ENCODE assay signal across 1 cellular context in the genomic region with DNA sequence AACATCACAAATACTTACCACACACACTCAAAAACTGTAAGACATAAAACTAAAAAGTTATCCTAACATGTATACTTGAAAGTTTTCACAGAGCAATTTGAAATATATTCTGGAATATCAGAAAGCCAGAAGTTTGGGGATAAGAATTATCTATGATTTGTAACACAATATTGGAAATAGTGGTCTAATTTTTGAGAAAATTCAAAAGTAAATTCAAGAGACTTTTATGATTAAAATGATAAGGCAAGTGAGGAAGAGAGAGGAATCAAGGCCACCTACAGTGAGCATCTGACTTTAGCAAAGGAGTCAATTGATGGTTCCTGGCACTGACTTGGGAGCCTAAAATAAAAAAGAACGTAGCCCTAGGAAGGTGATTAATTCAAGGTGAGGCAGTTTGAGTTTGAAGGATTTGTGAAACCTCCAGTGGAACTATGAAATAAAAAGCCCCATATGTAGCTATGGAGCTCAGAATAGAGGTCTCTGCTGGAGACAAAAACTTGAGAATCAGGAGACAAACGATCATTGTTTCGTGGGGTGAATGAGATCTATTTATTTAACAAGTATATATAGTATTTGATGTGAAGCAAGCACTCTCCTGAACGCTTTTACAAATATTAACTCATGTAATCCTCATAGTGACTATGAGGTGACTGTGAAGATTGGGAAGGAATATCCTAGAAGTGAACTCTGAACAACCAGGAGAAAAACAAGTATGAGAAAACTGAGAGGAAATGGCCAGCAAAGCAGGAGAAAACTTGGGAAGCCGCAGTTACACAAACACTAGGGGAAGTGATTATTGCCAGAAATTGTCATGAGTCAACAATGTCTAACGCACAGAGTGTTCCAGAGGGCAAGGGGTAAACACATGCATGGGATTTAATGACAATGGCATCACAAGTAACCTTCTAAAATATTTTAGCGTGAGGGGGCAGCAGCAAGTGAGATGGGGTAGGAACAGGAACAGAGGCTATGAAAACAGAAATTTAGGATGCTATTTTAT.
TF ChIP-seq lines count a peak whose summit lies in the region.

No MANE protein-coding gene starts in this region.

TF ChIP-seq in HepG2, 621 proteins besides CTCF, POLR2A, EP300 and RAD21 (continued from another document and continues in another):
- TF ChIP-seq EHMT2 (IDR thresholded peaks at IDR 0.05; ENCODE audit: borderline replicate concordance, low read depth, low read length) (no peak; the same call in 1 of the 2 replicates), ZNF564 (CRISPR knock-in tag; IDR thresholded peaks at IDR 0.05) (no peak), FOSL1 (CRISPR knock-in tag; IDR thresholded peaks at IDR 0.05; ENCODE audit: borderline replicate concordance) (peak; percentile 76; the same call in 1 of the 2 replicates), TCF7L2 (IDR thresholded peaks at IDR 0.05; ENCODE audit: low read depth, low read length) (peak; percentile 37; the same call in 1 of the 2 replicates), MEIS1 (CRISPR knock-in tag; IDR thresholded peaks at IDR 0.05; ENCODE audit: borderline replicate concordance) (peak; percentile 78), HOXD1 (CRISPR knock-in tag; IDR thresholded peaks at IDR 0.05) (peak; percentile 98), PAXIP1 (CRISPR knock-in tag; conservative IDR thresholded peaks at IDR 0.05) (peak; percentile 94), ZNF253 (CRISPR knock-in tag; IDR thresholded peaks at IDR 0.05; ENCODE audit: borderline replicate concordance) (no peak), HNF4G (IDR thresholded peaks at IDR 0.05; ENCODE audit: borderline replicate concordance, low read depth, low read length) (peak; percentile 82), HNF4G (CRISPR knock-in tag; IDR thresholded peaks at IDR 0.05; ENCODE audit: borderline replicate concordance, low read depth) (0 out of 2 replicates have a peak, but pooled peaks have one; percentile 63), ZBTB8A (CRISPR knock-in tag; IDR thresholded peaks at IDR 0.05; ENCODE audit: borderline replicate concordance, low read depth) (peak; percentile 90), PRDM4 (CRISPR knock-in tag; IDR thresholded peaks at IDR 0.05; ENCODE audit: borderline replicate concordance) (no peak), ZNF335 (CRISPR knock-in tag; IDR thresholded peaks at IDR 0.05) (peak; percentile 89), FOXK1 (CRISPR knock-in tag; IDR thresholded peaks at IDR 0.05; ENCODE audit: borderline replicate concordance, low read depth) (peak; percentile 95), REST (IDR thresholded peaks at IDR 0.05; ENCODE audit: borderline replicate concordance in 1 of 2, low read depth in 1 of 2, low read length in 2 of 2) (peak in 1 of 2 experiments; percentile 81; a peak in 2 of 4 replicates), ZNF543 (CRISPR knock-in tag; IDR thresholded peaks at IDR 0.05) (peak; percentile 90; the same call in 1 of the 2 replicates), SNRNP70 (IDR thresholded peaks at IDR 0.05; ENCODE audit: low read depth, low read length) (no peak), KMT2A (CRISPR knock-in tag; IDR thresholded peaks at IDR 0.05) (peak; percentile 40; the same call in 1 of the 2 replicates), ZNF44 (CRISPR knock-in tag; IDR thresholded peaks at IDR 0.05) (no peak), ZNF724P (CRISPR knock-in tag; IDR thresholded peaks at IDR 0.05; ENCODE audit: borderline replicate concordance) (0 out of 2 replicates have a peak, but pooled peaks have one; percentile 50), PLRG1 (conservative IDR thresholded peaks at IDR 0.05) (no peak), ZNF468 (CRISPR knock-in tag; IDR thresholded peaks at IDR 0.05) (no peak), ZNF569 (CRISPR knock-in tag; IDR thresholded peaks at IDR 0.05; ENCODE audit: borderline replicate concordance) (no peak; the same call in 1 of the 2 replicates), ZNF780A (CRISPR knock-in tag; IDR thresholded peaks at IDR 0.05) (no peak), NFIB (CRISPR knock-in tag; IDR thresholded peaks at IDR 0.05; ENCODE audit: borderline replicate concordance) (no peak), TFDP1 (CRISPR knock-in tag; IDR thresholded peaks at IDR 0.05; ENCODE audit: borderline replicate concordance) (no peak), ZFP91 (CRISPR knock-in tag; IDR thresholded peaks at IDR 0.05; ENCODE audit: borderline replicate concordance) (no peak; the same call in 1 of the 2 replicates), ZNF766 (CRISPR knock-in tag; IDR thresholded peaks at IDR 0.05; ENCODE audit: borderline replicate concordance) (no peak), ZNF282 (IDR thresholded peaks at IDR 0.05; ENCODE audit: partially characterized antibody) (no peak), IRF2 (CRISPR knock-in tag; IDR thresholded peaks at IDR 0.05) (peak; percentile 92), RFX1 (IDR thresholded peaks at IDR 0.05) (no peak), HMGA1 (CRISPR knock-in tag; conservative IDR thresholded peaks at IDR 0.05) (no peak)
- TF ChIP-seq, protein P1, sequence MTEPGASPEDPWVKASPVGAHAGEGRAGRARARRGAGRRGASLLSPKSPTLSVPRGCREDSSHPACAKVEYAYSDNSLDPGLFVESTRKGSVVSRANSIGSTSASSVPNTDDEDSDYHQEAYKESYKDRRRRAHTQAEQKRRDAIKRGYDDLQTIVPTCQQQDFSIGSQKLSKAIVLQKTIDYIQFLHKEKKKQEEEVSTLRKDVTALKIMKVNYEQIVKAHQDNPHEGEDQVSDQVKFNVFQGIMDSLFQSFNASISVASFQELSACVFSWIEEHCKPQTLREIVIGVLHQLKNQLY (CRISPR knock-in tag; IDR thresholded peaks at IDR 0.05): peak; percentile 88
- TF ChIP-seq, protein P2, sequence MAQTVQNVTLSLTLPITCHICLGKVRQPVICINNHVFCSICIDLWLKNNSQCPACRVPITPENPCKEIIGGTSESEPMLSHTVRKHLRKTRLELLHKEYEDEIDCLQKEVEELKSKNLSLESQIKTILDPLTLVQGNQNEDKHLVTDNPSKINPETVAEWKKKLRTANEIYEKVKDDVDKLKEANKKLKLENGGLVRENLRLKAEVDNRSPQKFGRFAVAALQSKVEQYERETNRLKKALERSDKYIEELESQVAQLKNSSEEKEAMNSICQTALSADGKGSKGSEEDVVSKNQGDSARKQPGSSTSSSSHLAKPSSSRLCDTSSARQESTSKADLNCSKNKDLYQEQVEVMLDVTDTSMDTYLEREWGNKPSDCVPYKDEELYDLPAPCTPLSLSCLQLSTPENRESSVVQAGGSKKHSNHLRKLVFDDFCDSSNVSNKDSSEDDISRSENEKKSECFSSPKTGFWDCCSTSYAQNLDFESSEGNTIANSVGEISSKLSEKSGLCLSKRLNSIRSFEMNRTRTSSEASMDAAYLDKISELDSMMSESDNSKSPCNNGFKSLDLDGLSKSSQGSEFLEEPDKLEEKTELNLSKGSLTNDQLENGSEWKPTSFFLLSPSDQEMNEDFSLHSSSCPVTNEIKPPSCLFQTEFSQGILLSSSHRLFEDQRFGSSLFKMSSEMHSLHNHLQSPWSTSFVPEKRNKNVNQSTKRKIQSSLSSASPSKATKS (CRISPR knock-in tag; IDR thresholded peaks at IDR 0.05): peak; percentile 95
